22 cellular contexts compared by ENCODE assay signal in genomic region chr2:7210712-7211111, GRCh38.
"Had no signal": no experiment of that assay in that cellular context is flagged by ENCODE, and none has a peak within 500 bp of the region (broad histone marks: within the 10 kb centered on the region; RNA-seq: fewer than 3 reads in every experiment).

No MANE protein-coding gene starts in this region.

- ATAC-seq: effector memory CD8-positive, alpha-beta T cell; gastroesophageal sphincter; left lung; lower lobe of right lung; natural killer cell treated with Interleukin-12 subunit alpha and Interleukin-12 subunit beta and Interleukin-15 and Interleukin-18, amount 100 ng/mL, for 72 hours; stimulated activated naive CD8-positive, alpha-beta T cell treated with anti-CD3 and anti-CD28 coated beads, Interleukin-15, Interleukin-2, amounts not matched to agents 100 U/mL and 50 U/mL, for 24 hours had no signal

- H3K27me3 ChIP-seq: esophagus squamous epithelium, gastroesophageal sphincter, left lung, neural progenitor cell, ovary, right atrium auricular region, suprapubic skin, thyroid gland had no signal

- H3K9me3 ChIP-seq: esophagus squamous epithelium, gastroesophageal sphincter, left lung, lower lobe of right lung, ovary, right atrium auricular region, suprapubic skin, thyroid gland had no signal

- H2AFZ ChIP-seq: neural progenitor cell had no signal

- H3K36me3 Mint-ChIP-seq: immature natural killer cell; memory B cell; mesothelial cell of epicardium; natural killer cell treated with Interleukin-12 subunit alpha and Interleukin-12 subunit beta and Interleukin-15 and Interleukin-18, amount 100 ng/mL, for 72 hours had no signal

- H3K9me3 Mint-ChIP-seq: dendritic cell treated with granulocyte-macrophage colony-stimulating factor and Interleukin-4, amounts not matched to agents 40 ng/mL and 50 ng/mL, for 4 days; effector memory CD8-positive, alpha-beta T cell; immature natural killer cell; memory B cell; mesothelial cell of epicardium; natural killer cell treated with Interleukin-12 subunit alpha and Interleukin-12 subunit beta and Interleukin-15 and Interleukin-18, amount 100 ng/mL, for 72 hours; neural progenitor cell; type B pancreatic cell had no signal

- H3K27me3 Mint-ChIP-seq: dendritic cell treated with granulocyte-macrophage colony-stimulating factor and Interleukin-4, amounts not matched to agents 40 ng/mL and 50 ng/mL, for 4 days; type B pancreatic cell had no signal

- H3K27ac Mint-ChIP-seq: dendritic cell treated with granulocyte-macrophage colony-stimulating factor and Interleukin-4, amounts not matched to agents 40 ng/mL and 50 ng/mL, for 4 days; effector memory CD8-positive, alpha-beta T cell; immature natural killer cell; memory B cell; natural killer cell treated with Interleukin-12 subunit alpha and Interleukin-12 subunit beta and Interleukin-15 and Interleukin-18, amount 100 ng/mL, for 72 hours; neural progenitor cell; type B pancreatic cell had no signal

- H3K4me3 Mint-ChIP-seq: dendritic cell treated with granulocyte-macrophage colony-stimulating factor and Interleukin-4, amounts not matched to agents 40 ng/mL and 50 ng/mL, for 4 days; effector memory CD8-positive, alpha-beta T cell; immature natural killer cell; memory B cell; mesothelial cell of epicardium; natural killer cell treated with Interleukin-12 subunit alpha and Interleukin-12 subunit beta and Interleukin-15 and Interleukin-18, amount 100 ng/mL, for 72 hours; neural progenitor cell; type B pancreatic cell had no signal

- H3K9ac ChIP-seq: neural progenitor cell had no signal

- DNase-seq: effector memory CD8-positive, alpha-beta T cell; esophagus squamous epithelium; foreskin fibroblast; immature natural killer cell; left lung; lower lobe of right lung; nucleus accumbens; ovary; stimulated activated CD4-positive, alpha-beta T cell treated with anti-CD3 and anti-CD28 coated beads, Interleukin-2, amount 100 ng/mL, for 48 hours; stimulated activated naive CD8-positive, alpha-beta T cell treated with anti-CD3 and anti-CD28 coated beads, Interleukin-15, Interleukin-2, amounts not matched to agents 100 U/mL and 50 U/mL, for 24 hours; thyroid gland had no signal

- H3K4me1 ChIP-seq: esophagus squamous epithelium, gastroesophageal sphincter, left lung, lower lobe of right lung, right atrium auricular region, suprapubic skin, thyroid gland had no signal

- H3K36me3 ChIP-seq: esophagus squamous epithelium, gastroesophageal sphincter, left lung, lower lobe of right lung, neural progenitor cell, ovary, right atrium auricular region, suprapubic skin, thyroid gland had no signal

- H3K4me2 ChIP-seq: neural progenitor cell, smooth muscle cell had no signal

- H3K4me1 Mint-ChIP-seq: immature natural killer cell, memory B cell had no signal

- H3K27ac ChIP-seq: epithelial cell of prostate, esophagus squamous epithelium, gastroesophageal sphincter, left lung, lower lobe of right lung, neural progenitor cell, ovary, right atrium auricular region, suprapubic skin, thyroid gland had no signal

- H3K4me3 ChIP-seq: esophagus squamous epithelium, gastroesophageal sphincter, left lung, lower lobe of right lung, neural progenitor cell, ovary, right atrium auricular region, smooth muscle cell, suprapubic skin, thyroid gland had no signal
